21 cellular contexts compared by ENCODE assay signal in the genomic region with DNA sequence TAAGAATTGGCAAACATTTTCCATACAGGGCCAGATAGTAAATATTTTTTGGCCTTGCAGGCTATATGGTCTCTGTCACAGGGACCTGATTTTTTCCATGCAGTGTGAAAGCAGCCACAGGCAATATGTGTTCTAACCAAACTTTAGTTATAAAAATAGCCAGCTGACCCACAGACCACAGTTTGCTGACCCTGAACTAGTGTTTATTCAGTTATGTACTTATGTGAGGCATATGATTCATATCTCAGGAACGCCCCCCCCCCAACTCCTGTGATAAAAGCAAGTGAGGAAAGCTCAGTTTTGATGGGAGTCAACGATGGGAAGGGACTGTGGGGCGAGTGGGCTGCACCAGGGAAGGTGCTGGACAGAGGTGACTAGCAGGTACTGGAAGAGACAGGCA.
DNase-seq lines count a peak whose midpoint lies in the region; ATAC-seq, FAIRE-seq and TF ChIP-seq lines count a peak whose summit lies in the region.
"Had no signal": no experiment of that assay in that cellular context is flagged by ENCODE, and none has a peak within 500 bp of the region (broad histone marks: within the 10 kb centered on the region; RNA-seq: fewer than 3 reads in every experiment).

No MANE protein-coding gene starts in this region.

- POLR2A ChIA-PET in AG04450 (lab: Yijun Ruan, JAX): interaction anchor here (0.5 to 1.2 kb wide), 8 partner anchors 11 to 1614 kb away, joined by 3 to 8 read pairs (median 4); a partner anchor contains a TSS

- TF ChIP-seq CTCF in AG04450 (IDR thresholded peaks at IDR 0.05; ENCODE audit: low read depth, low read length): no peak
- no peak for TF ChIP-seq CTCF in astrocyte of the spinal cord (IDR thresholded peaks at IDR 0.05; ENCODE audit: low read depth, low read length)
- TF ChIP-seq CTCF in left lung (IDR thresholded peaks at IDR 0.05): no peak

- H3K36me3 Mint-ChIP-seq in activated T-cell treated with anti-CD3 and anti-CD28 coated beads, Interleukin-2, amount 50 U/mL, for 24 hours (ENCODE audit: low read depth): no peaks in the 10 kb centered on the region
- H3K36me3 Mint-ChIP-seq: activated naive CD4-positive, alpha-beta T cell treated with anti-CD3 and anti-CD28 coated beads, Interleukin-2, amount 50 U/mL, for 24 hours; T-cell had no signal

- H3K9me3 ChIP-seq in AG04450 (ENCODE audit: control insufficient read depth, insufficient read depth, low read length) (peaks cover 4% of the 10 kb centered on the region), left lung (peaks cover 0 to 2% of the 10 kb centered on the region in 2 donors)
- H3K9me3 ChIP-seq: vagina had no signal

- no peak overlapping the region for H3K4me3 ChIP-seq in AG04450 (ENCODE audit: low read depth, low read length)
- H3K4me3 ChIP-seq in astrocyte of the spinal cord (ENCODE audit: low read depth, low read length): no peak overlapping the region
- H3K4me3 ChIP-seq in left lung: no peak overlapping the region
- H3K4me3 ChIP-seq: smooth muscle cell, vagina had no signal

- peaks cover 2% of the 10 kb centered on the region for H3K27me3 ChIP-seq in AG04450 (ENCODE audit: control insufficient read depth, insufficient read depth, low read length)
- H3K27me3 ChIP-seq in left lung: peaks cover 0 to 5% of the 10 kb centered on the region in 2 donors
- H3K27me3 ChIP-seq: vagina had no signal

- peak; percentile 87 for ATAC-seq in left lung
- ATAC-seq: activated CD4-positive, CD25-positive, alpha-beta regulatory T cell treated with anti-CD3 and anti-CD28 coated beads, Interleukin-2, amount 50 U/mL, for 24 hours; Panc1; T-cell had no signal

- no peak overlapping the region for H3K4me3 Mint-ChIP-seq in activated T-cell treated with anti-CD3 and anti-CD28 coated beads, Interleukin-2, amount 50 U/mL, for 24 hours
- H3K4me3 Mint-ChIP-seq: activated naive CD4-positive, alpha-beta T cell treated with anti-CD3 and anti-CD28 coated beads, Interleukin-2, amount 50 U/mL, for 24 hours; dendritic cell treated with granulocyte-macrophage colony-stimulating factor and Interleukin-4, amounts not matched to agents 40 ng/mL and 50 ng/mL, for 4 days; T-cell had no signal

- CTCF ChIA-PET in AG04450 (lab: Charles Lee): interaction anchor here (0.7 kb wide), 1 partner anchor 30 kb away, joined by 3 read pairs; no protein-coding TSS in a partner anchor

- no peaks in the 10 kb centered on the region for H3K4me1 Mint-ChIP-seq in activated T-cell treated with anti-CD3 and anti-CD28 coated beads, Interleukin-2, amount 50 U/mL, for 24 hours (ENCODE audit: low read depth)
- H3K4me1 Mint-ChIP-seq: activated naive CD4-positive, alpha-beta T cell treated with anti-CD3 and anti-CD28 coated beads, Interleukin-2, amount 50 U/mL, for 24 hours; T-cell had no signal

- no peaks in the 10 kb centered on the region for H3K36me3 ChIP-seq in left lung
- H3K36me3 ChIP-seq: vagina had no signal

- H3K9me3 Mint-ChIP-seq in activated T-cell treated with anti-CD3 and anti-CD28 coated beads, Interleukin-2, amount 50 U/mL, for 24 hours: peaks cover 2% of the 10 kb centered on the region

- FAIRE-seq in RCC 7860 (lab: Jason Lieb, UNC): no peak

- H3K27ac Mint-ChIP-seq in activated T-cell treated with anti-CD3 and anti-CD28 coated beads, Interleukin-2, amount 50 U/mL, for 24 hours: no peak overlapping the region
- H3K27ac Mint-ChIP-seq: activated naive CD4-positive, alpha-beta T cell treated with anti-CD3 and anti-CD28 coated beads, Interleukin-2, amount 50 U/mL, for 24 hours; dendritic cell treated with granulocyte-macrophage colony-stimulating factor and Interleukin-4, amounts not matched to agents 40 ng/mL and 50 ng/mL, for 4 days; T-cell had no signal

- H3K27ac ChIP-seq in AG04450 (ENCODE audit: low read depth, low read length) (no peak overlapping the region), left lung (no peak overlapping the region)
- H3K27ac ChIP-seq: vagina had no signal

- intact Hi-C loops in left lung (cut with DNase I): no loop called here

- in situ Hi-C loops in astrocyte of the spinal cord (cut with HindIII; ENCODE audit: low sequenced_read_pairs): no loop called here

- peak; percentile 72 for DNase-seq in AG04450 (ENCODE audit: low read depth, low spot score)
- DNase-seq in HS-5 (ENCODE audit: low read depth): peak; percentile 42
- DNase-seq in astrocyte of the spinal cord (ENCODE audit: low read depth, low spot score): peak; percentile 94
- DNase-seq in left lung: peak in 1 of 2 donors; percentile 48
- no peak for DNase-seq in SKM-1 treated with dmso at 0.1 percent for 144 hours (lab: John Stamatoyannopoulos, UW; ENCODE audit: unreplicated experiment)
- no peak for DNase-seq in RCC 7860 (ENCODE audit: low spot score)
- no peak for DNase-seq in activated T-cell treated with anti-CD3 and anti-CD28 coated beads, Interleukin-2, amount 50 U/mL, for 24 hours
- DNase-seq in NCI-H1048 (lab: John Stamatoyannopoulos, UW): no peak
- DNase-seq: AML-193; DMS153; NCI-H187 treated with DMSO at 0.1 percent for 48 hours; NCI-H524; nucleus accumbens; stimulated activated naive CD4-positive, alpha-beta T cell treated with Interleukin-2 at 50 U/mL for 16 hours; T-cell had no signal

- no peaks in the 10 kb centered on the region for H3K4me1 ChIP-seq in left lung
- H3K4me1 ChIP-seq: vagina had no signal

- H3K27me3 Mint-ChIP-seq in activated T-cell treated with anti-CD3 and anti-CD28 coated beads, Interleukin-2, amount 50 U/mL, for 24 hours: no peaks in the 10 kb centered on the region
- H3K27me3 Mint-ChIP-seq: dendritic cell treated with granulocyte-macrophage colony-stimulating factor and Interleukin-4, amounts not matched to agents 40 ng/mL and 50 ng/mL, for 4 days had no signal

Comparison
In these comparisons a context has a peak if more than half of its experiments do, and no peak if none do; other contexts are left out.
1. DNase-seq: peak in AG04450 (single experiment), HS-5 (single experiment) and astrocyte of the spinal cord (single experiment); none in SKM-1 treated with dmso at 0.1 percent for 144 hours (single experiment), RCC 7860 (single experiment), activated T-cell treated with anti-CD3 and anti-CD28 coated beads, Interleukin-2, amount 50 U/mL, for 24 hours (single experiment) and NCI-H1048 (single experiment).